ENCODE assay signal across 8 cellular contexts in the genomic region with DNA sequence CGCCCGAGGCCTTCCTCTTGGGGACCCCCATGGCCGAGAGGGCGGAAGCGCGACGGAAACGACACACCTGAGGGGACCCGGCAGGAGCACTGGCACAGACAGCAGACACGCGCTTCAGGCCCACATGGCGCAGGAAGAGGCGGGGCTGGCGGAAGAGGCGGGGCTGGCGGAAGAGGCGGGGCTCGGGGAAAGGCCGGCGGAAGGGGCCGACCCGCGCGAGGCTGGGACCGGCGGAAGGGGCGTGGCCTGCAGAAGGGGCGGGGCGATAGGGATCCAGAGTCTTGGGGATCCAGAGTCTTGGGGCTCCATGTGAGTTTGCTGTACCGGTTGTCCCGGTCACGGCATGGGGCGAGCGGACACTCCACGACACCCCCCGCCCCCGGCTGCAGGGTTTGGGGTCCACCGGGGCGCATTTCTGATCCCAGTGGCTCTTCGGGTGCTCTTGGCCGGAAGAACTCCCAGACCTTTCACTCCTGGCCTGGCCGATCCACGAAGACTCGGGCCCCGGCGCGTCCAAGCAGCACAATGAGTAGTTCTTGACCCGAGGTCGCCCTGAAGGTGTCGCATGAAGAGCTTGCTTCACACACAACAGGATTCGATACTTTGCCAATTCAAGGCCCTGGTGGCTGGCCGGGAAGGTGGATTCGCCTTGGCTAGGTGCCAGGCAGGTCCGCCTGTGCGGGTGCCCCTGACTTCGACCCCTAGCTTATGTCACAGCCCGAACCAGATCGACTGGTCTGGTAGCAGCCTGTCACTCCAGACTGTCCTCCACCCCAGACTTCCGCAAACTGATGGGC. TPM values are rescaled to one million over a fixed set of nuclear protein-coding genes. Genes with fewer than 3 reads are reported as not detected.
DNase-seq lines count a peak whose midpoint lies in the region; ATAC-seq and TF ChIP-seq lines count a peak whose summit lies in the region.

A gene with protein sequence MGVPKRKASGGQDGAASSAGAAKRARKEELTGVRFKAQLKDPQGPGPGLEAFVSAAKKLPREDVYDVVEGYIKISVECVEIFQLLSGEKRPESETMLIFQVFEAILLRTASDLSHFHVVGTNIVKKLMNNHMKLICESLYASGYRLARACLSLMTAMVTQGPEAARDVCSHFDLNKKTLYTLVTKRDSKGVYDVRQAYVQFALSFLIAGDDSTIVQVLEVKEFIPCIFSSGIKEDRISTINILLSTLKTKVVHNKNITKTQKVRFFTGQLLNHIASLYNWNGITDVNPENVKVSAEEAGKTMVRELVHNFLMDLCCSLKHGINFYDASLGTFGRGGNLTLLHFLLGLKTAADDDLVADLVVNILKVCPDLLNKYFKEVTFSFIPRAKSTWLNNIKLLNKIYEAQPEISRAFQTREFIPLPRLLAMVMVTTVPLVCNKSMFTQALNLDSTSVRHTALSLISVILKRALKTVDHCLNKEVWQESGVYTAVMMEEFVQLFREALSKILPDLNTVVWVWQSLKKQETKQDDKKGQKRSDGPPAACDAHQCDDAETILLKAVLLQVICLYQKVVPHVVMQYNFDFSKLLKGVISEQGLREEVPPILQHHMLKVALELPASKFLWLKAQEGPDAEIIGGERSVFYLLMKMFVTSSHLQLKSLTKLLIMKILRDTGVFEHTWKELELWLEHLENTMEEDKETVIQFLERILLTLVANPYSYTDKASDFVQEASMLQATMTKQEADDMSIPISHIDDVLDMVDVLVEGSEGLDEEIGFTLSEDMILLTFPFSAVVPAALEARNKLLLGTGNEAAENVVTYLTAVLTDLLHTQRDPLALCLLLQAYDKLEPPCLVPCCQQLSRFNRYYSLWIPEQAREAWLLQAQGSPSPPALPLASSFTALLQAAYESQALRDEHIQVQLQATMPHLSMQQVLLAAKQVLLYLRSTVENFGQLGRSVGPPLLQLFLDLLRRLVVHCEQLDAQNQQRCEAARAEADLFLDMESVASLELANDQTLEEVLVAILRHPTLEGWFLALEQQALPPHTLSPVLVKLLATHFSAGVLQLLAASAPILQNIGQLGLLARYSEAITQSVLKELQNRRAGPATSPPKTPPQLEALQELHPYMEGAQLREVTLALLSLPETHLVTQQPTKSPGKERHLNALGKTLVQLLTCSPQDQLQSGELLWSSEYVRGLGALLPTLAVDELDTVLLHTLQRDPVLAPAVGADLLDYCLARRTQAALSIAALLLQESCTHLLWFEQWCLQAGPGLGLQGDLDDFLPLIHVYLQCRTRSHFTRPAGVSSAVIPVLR (N-terminal part only) (minus strand): TSS at position 133 of the 797 bp plus-strand sequence. CDS start 102 bp downstream, at position 31.

- peak; percentile 96 for ATAC-seq in HG02852 (IDR thresholded peaks at IDR 0.05; ENCODE audit: unreplicated experiment)

- H3K9me3 ChIP-seq in right atrium auricular region (no peaks in the 10 kb centered on the region), uterus (no peaks in the 10 kb centered on the region)

- TF ChIP-seq CTCF in right atrium auricular region (IDR thresholded peaks at IDR 0.05), result no peak
- TF ChIP-seq CTCF in uterus (IDR thresholded peaks at IDR 0.05), result no peak

- H3K36me3 ChIP-seq in right atrium auricular region (no peaks in the 10 kb centered on the region), uterus (no peaks in the 10 kb centered on the region)

- H3K27ac ChIP-seq in angular gyrus (ENCODE audit: low read depth, low read length) (peak within 1 kb of the TSS; percentile 56), right atrium auricular region (peak within 1 kb of the TSS; percentile 88), uterus (peak within 1 kb of the TSS; percentile 75 to 81)

- H3K27me3 ChIP-seq in right atrium auricular region, result no peaks in the 10 kb centered on the region
- H3K27me3 ChIP-seq in uterus, result no peaks in the 10 kb centered on the region

- H3K4me3 ChIP-seq in right atrium auricular region (peak within 1 kb of the TSS; percentile 81), uterus (peak within 1 kb of the TSS; percentile 82 to 96)

- DNase-seq in NCI-H187 (lab: John Stamatoyannopoulos, UW) (peak; percentile 80 to 91), right atrium auricular region (ENCODE audit: low spot score) (peak; percentile 87), putamen (ENCODE audit: low spot score) (peak; percentile 87), uterus (peak; percentile 91 to 96)

- intact Hi-C loops in T-helper 2 cell treated with Interferon-gamma antibody and Interleukin-4, amounts not matched to agents 100 ng/mL and 5 ng/mL, for 36 hours (cut with micrococcal nuclease), result loop anchor here (1.0 to 5.0 kb wide), 8 partner anchors 19 to 1249 kb away; a partner anchor contains a TSS
- intact Hi-C loops in uterus (cut with DNase I; ENCODE audit: low total_unique reads), result loop anchor here (10.0 kb wide), 1 partner anchor 728 kb away; no protein-coding TSS in a partner anchor

- peak; percentile 80 for TF ChIP-seq POLR2A in GM15510 (IDR thresholded peaks at IDR 0.05; ENCODE audit: borderline replicate concordance, extremely low read depth, insufficient read length)
- peak; percentile 77 to 84 for TF ChIP-seq POLR2A in uterus (IDR thresholded peaks at IDR 0.05)

- H3K4me1 ChIP-seq in right atrium auricular region (peaks cover 0 to 20% of the 10 kb centered on the region in 2 donors), uterus (peaks cover 3% of the 10 kb centered on the region in 2 donors)

RNA-seq across cellular contexts. Expression of the gene that starts here (rescaled TPM):
- 22.4 and 22.8 TPM in 2 replicates for total RNA-seq in T-helper 2 cell treated with Interferon-gamma antibody and Interleukin-4, amounts not matched to agents 100 ng/mL and 5 ng/mL, for 36 hours
- total RNA-seq in right atrium auricular region (10 to 100 TPM in 1 of 2 donors, 1 to 10 TPM in 1; 8.6 to 12.2 TPM), uterus (10 to 100 TPM; 11.8 to 31.0 (median 26.0) TPM)

Comparison
In these comparisons a context has a peak if more than half of its experiments do, and no peak if none do; other contexts are left out.
1. Peak in every context shown above with its lines: DNase-seq, ATAC-seq, H3K4me3 ChIP-seq and H3K27ac ChIP-seq.